Comparison of ENCODE assay signal across 19 cellular contexts in the genomic region with DNA sequence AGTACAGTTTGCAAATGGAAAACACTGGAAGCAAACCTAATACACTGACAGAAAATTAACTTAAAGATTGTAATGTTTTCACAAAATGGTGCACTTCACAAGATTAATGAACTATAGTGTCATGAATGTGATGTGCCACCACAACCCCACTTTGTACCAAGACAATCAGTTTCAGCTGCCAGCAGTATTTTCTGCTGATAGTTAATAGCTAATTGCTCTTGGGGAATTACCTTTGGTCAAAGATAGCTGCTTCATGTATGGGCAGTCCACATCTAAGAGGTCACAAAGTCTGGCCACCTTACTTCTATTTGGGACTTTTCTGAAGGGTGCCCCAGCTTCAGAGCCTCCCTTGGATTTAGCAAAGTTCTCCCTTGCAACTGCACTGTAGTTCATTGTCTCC.
"Had no signal": no experiment of that assay in that cellular context is flagged by ENCODE, and none has a peak within 500 bp of the region (broad histone marks: within the 10 kb centered on the region; RNA-seq: fewer than 3 reads in every experiment).

No MANE protein-coding gene starts in this region.

- ATAC-seq: pancreas had no signal

- H3K4me3 ChIP-seq: left ventricle myocardium inferior, neural progenitor cell, pancreas had no signal

- H3K36me3 ChIP-seq: left ventricle myocardium inferior, neural progenitor cell, pancreas had no signal

- H3K4me1 Mint-ChIP-seq: activated naive CD8-positive, alpha-beta T cell treated with anti-CD3 and anti-CD28 coated beads, Interleukin-2, amount 10 ng/mL, durations not matched to agents 7 days and 5 days; naive B cell had no signal

- H3K27ac ChIP-seq: left ventricle myocardium inferior, neural progenitor cell, pancreas had no signal

- H3K4me1 ChIP-seq: neural progenitor cell, pancreas had no signal

- H3K27me3 Mint-ChIP-seq: activated naive CD8-positive, alpha-beta T cell treated with anti-CD3 and anti-CD28 coated beads, Interleukin-2, amount 10 ng/mL, durations not matched to agents 7 days and 5 days; brain had no signal

- H3K9me3 ChIP-seq: left ventricle myocardium inferior, pancreas had no signal

- H3K9me3 Mint-ChIP-seq: activated naive CD8-positive, alpha-beta T cell treated with anti-CD3 and anti-CD28 coated beads, Interleukin-2, amount 10 ng/mL, durations not matched to agents 7 days and 5 days; brain; naive B cell; neural progenitor cell had no signal

- H3K9ac ChIP-seq: neural progenitor cell had no signal

- H2AFZ ChIP-seq: neural progenitor cell had no signal

- H3K4me3 Mint-ChIP-seq: activated naive CD8-positive, alpha-beta T cell treated with anti-CD3 and anti-CD28 coated beads, Interleukin-2, amount 10 ng/mL, durations not matched to agents 7 days and 5 days; brain; naive B cell; neural progenitor cell had no signal

- H3K36me3 Mint-ChIP-seq: activated naive CD8-positive, alpha-beta T cell treated with anti-CD3 and anti-CD28 coated beads, Interleukin-2, amount 10 ng/mL, durations not matched to agents 7 days and 5 days; brain; naive B cell; neural progenitor cell had no signal

- H3K4me2 ChIP-seq: neural progenitor cell had no signal

- DNase-seq: activated CD4-positive, alpha-beta T cell treated with anti-CD3 and anti-CD28 coated beads, Interleukin-2, amount 50 U/mL, for 1 hour; activated CD4-positive, CD25-positive, alpha-beta regulatory T cell; activated CD8-positive, alpha-beta memory T cell treated with anti-CD3 and anti-CD28 coated beads for 24 hours; activated naive CD4-positive, alpha-beta T cell; activated naive CD8-positive, alpha-beta T cell treated with anti-CD3 and anti-CD28 coated beads, Interleukin-2, amount 10 ng/mL, durations not matched to agents 7 days and 5 days; central memory CD4-positive, alpha-beta T cell; cortex of kidney; effector CD8-positive, alpha-beta T cell; foreskin fibroblast; hypothalamus; kidney; left ventricle myocardium inferior; naive B cell; pancreas; stimulated activated CD4-positive, alpha-beta T cell treated with anti-CD3 and anti-CD28 coated beads, Interleukin-12 subunit alpha, Interleukin-12 subunit beta, amount 100 ng/mL, for 4 hours; stimulated activated CD4-positive, alpha-beta T cell treated with anti-CD3 and anti-CD28 coated beads, Interleukin-2, amount 100 ng/mL, for 24 hours had no signal

- FAIRE-seq: endothelial cell of umbilical vein, kidney, pancreas had no signal

- H3K27me3 ChIP-seq: neural progenitor cell, pancreas had no signal

- H3K27ac Mint-ChIP-seq: activated naive CD8-positive, alpha-beta T cell treated with anti-CD3 and anti-CD28 coated beads, Interleukin-2, amount 10 ng/mL, durations not matched to agents 7 days and 5 days; brain; naive B cell; neural progenitor cell had no signal
